Comparison of ENCODE assay signal across 16 cellular contexts in genomic region chr17:9285602-9286001, GRCh38.
"Had no signal": no experiment of that assay in that cellular context is flagged by ENCODE, and none has a peak within 500 bp of the region (broad histone marks: within the 10 kb centered on the region; RNA-seq: fewer than 3 reads in every experiment).

No MANE protein-coding gene starts in this region.

- H3K9me3 ChIP-seq: tibial nerve had no signal

- ATAC-seq: activated naive CD4-positive, alpha-beta T cell treated with anti-CD3 and anti-CD28 coated beads, Interleukin-2, amount 50 U/mL, for 72 hours; activated T-cell treated with anti-CD3 and anti-CD28 coated beads, Interleukin-2, amount 50 U/mL, for 4 hours; natural killer cell treated with Interleukin-12 subunit alpha and Interleukin-12 subunit beta and Interleukin-15 and Interleukin-18, amount 100 ng/mL, for 72 hours; stimulated activated effector memory CD8-positive, alpha-beta T cell treated with anti-CD3 and anti-CD28 coated beads, Interleukin-12 subunit alpha, Interleukin-12 subunit beta, amount 100 ng/mL, for 72 hours had no signal

- H3K27me3 ChIP-seq: brain microvascular endothelial cell, tibial nerve had no signal

- H3K36me3 ChIP-seq: brain microvascular endothelial cell, tibial nerve had no signal

- H3K4me3 ChIP-seq: lung, skin epidermis had no signal

- H3K27ac ChIP-seq: brain microvascular endothelial cell had no signal

- DNase-seq: activated CD4-positive, alpha-beta memory T cell treated with anti-CD3 and anti-CD28 coated beads for 36 hours; activated CD4-positive, CD25-positive, alpha-beta regulatory T cell treated with anti-CD3 and anti-CD28 coated beads, Interleukin-2, amount 50 U/mL, for 72 hours; activated effector memory CD4-positive, alpha-beta T cell treated with anti-CD3 and anti-CD28 coated beads, Interleukin-2, amount 50 U/mL, for 16 hours; activated T-cell treated with anti-CD3 and anti-CD28 coated beads, Interleukin-2, amount 50 U/mL, for 4 hours; brain microvascular endothelial cell; cerebellar nuclear complex; dermis blood vessel endothelial cell; erythroblast; foreskin fibroblast; glutamatergic neuron had no signal
